8 cellular contexts compared by ENCODE assay signal in the genomic region with DNA sequence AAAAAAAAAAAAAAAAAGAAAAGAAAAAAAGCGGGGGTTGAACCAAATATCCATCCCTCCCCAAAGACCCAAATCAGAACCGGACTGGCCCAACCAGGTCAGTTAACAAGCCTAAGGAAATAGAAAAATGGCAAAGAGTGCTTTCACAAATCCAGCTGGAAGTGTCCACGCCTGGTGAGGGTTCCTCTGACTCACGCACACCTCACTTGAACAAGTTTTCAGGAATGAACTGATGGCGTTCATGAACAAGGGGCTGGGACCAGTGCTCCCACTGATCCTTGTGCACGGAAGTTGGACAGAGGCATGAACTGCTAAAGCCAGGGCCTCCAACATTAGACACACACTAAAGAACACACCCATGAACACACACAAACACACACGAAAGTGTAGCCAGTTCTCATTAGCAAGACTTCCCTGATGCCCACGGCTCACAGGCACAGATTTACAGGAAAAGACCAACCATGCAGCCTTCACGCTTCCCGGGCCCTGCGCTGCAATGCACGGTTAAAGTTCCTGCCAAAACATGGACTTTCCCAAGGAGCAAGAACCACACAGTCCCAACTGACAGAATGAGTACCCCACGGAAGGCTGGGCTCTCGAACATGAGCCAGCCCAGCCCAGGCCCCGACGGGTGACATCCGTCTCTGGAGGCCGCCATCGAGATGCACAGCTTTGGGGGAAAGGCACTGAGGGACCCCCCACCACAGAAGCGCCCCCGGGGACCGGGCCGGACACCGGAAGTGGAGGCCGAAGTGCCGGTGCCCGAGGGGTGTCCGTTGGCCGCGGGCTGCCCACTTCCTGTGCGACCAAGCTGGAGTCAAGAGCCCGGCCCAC. TPM values are rescaled to one million over a fixed set of nuclear protein-coding genes. Genes with fewer than 3 reads are reported as not detected.
A peak's percentile ranks its signal among the peaks of the same experiment; 100 is the strongest.
DNase-seq lines count a peak whose midpoint lies in the region; ATAC-seq and TF ChIP-seq lines count a peak whose summit lies in the region.

No MANE protein-coding gene starts in this region.

- DNase-seq in LHCN-M2 (ENCODE audit: low read depth) (peak; percentile 56), Right ventricle myocardium superior (no peak), prostate gland (ENCODE audit: low spot score) (no peak), GOT3 (lab: John Stamatoyannopoulos, UW) (no peak), OCI-M1 (lab: John Stamatoyannopoulos, UW) (no peak)
- peak; percentile 8 for DNase-seq in activated T-helper 9 cell treated with anti-CD3 and anti-CD28 coated beads, Interleukin-2, amount 50 U/mL, for 16 hours (ENCODE audit: low read depth)

- TF ChIP-seq POLR2A in prostate gland (IDR thresholded peaks at IDR 0.05), result no peak

- H3K9ac ChIP-seq in ES-I3 (ENCODE audit: low read depth, low read length), result peak overlapping the region; percentile 90

- no peaks in the 10 kb centered on the region; the same call in 1 of the 2 replicates for H3K36me3 ChIP-seq in ES-I3 (ENCODE audit: insufficient read depth, low read length)
- H3K36me3 ChIP-seq in prostate gland, result no peaks in the 10 kb centered on the region

- H3K4me1 ChIP-seq in ES-I3 (ENCODE audit: insufficient read depth, low read length), result no peaks in the 10 kb centered on the region
- peaks cover 5% of the 10 kb centered on the region for H3K4me1 ChIP-seq in prostate gland (replicated peaks)

- H3K27ac ChIP-seq in prostate gland, result peak overlapping the region; percentile 81 to 88

- WGBS in prostate gland, result 4% methylated on average over 22 of the region's 32 CpGs

- TF ChIP-seq CTCF in prostate gland (IDR thresholded peaks at IDR 0.05), result no peak

- intact Hi-C loops in Right ventricle myocardium superior (cut with DNase I) (no loop called here), prostate gland (cut with DNase I) (loop anchor here (2.0 kb wide), 1 partner anchor 57 kb away; no protein-coding TSS in a partner anchor)

- ATAC-seq in GM21786 (IDR thresholded peaks at IDR 0.05; ENCODE audit: unreplicated experiment) (peak; percentile 18), Right ventricle myocardium superior (ENCODE audit: poor library complexity) (peak; percentile 39)

- no peaks in the 10 kb centered on the region for H3K27me3 ChIP-seq in prostate gland (replicated peaks; ENCODE audit: insufficient read depth)

- H3K9me3 ChIP-seq in ES-I3 (ENCODE audit: control insufficient read depth, insufficient read depth, low read length), result no peaks in the 10 kb centered on the region
- no peaks in the 10 kb centered on the region for H3K9me3 ChIP-seq in prostate gland

- peak overlapping the region; percentile 60 to 88 for H3K4me3 ChIP-seq in prostate gland

RNA-seq across cellular contexts. Expression of a gene that starts 0.9 kb away (rescaled TPM):
- total RNA-seq in LHCN-M2 (2014; rRNA removed), result 125 and 192 TPM in 2 replicates
- 88.5 TPM for polyA plus RNA-seq in LHCN-M2 (2012)
- total RNA-seq in Right ventricle myocardium superior, result 22.7 TPM
- total RNA-seq in prostate gland, result 10 to 100 TPM; 29.9 to 50.0 TPM

RNA-seq across cellular contexts. Expression of a gene that starts 37.2 kb away (rescaled TPM):
- 1.4 and 1.8 TPM in 2 replicates for total RNA-seq in LHCN-M2 (2014; rRNA removed)
- polyA plus RNA-seq in LHCN-M2 (2012), result 2.3 TPM
- 5.9 TPM for total RNA-seq in Right ventricle myocardium superior
- total RNA-seq in prostate gland, result 1 to 10 TPM; 4.5 to 8.5 TPM

RNA-seq across cellular contexts. Expression of a gene that starts 58.1 kb away (rescaled TPM):
- total RNA-seq in LHCN-M2 (2014; rRNA removed), result 98.5 and 101 TPM in 2 replicates
- 66.1 TPM for polyA plus RNA-seq in LHCN-M2 (2012)
- total RNA-seq in Right ventricle myocardium superior, result 72.4 TPM
- 10 to 100 TPM; 72.6 to 75.6 TPM for total RNA-seq in prostate gland

Comparison
In these comparisons a context has a peak if more than half of its experiments do, and no peak if none do; other contexts are left out.
1. DNase-seq: peak in LHCN-M2 (single experiment) and activated T-helper 9 cell treated with anti-CD3 and anti-CD28 coated beads, Interleukin-2, amount 50 U/mL, for 16 hours (single experiment); none in Right ventricle myocardium superior (single experiment), prostate gland (single experiment), GOT3 (single experiment) and OCI-M1 (single experiment).